In the genomic region with DNA sequence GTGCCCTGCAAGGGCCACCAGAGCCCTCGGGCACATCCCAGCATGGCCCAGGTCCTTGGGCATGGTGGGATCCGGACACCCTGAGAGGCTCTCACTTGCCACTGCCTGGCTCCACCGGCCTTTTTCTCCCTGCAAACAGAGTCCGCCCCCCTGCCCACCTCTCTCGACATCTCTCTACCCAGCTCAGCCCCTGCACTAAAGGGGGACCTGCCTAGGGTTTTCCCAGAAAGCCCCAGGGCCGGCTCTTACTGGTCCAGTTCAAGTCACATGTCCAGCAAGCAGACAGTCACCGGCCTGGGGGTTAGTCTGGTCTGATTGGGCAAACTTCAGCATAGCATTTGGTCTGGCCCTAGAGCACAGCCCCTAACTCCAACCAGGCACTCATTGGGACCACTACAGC, we compare ENCODE assay signal across 26 cellular contexts.
"Had no signal": no experiment of that assay in that cellular context is flagged by ENCODE, and none has a peak within 500 bp of the region (broad histone marks: within the 10 kb centered on the region; RNA-seq: fewer than 3 reads in every experiment).

No MANE protein-coding gene starts in this region.

- H3K4me3 Mint-ChIP-seq: activated CD4-positive, alpha-beta memory T cell treated with anti-CD3 and anti-CD28 coated beads, Interleukin-2, amount 10 ng/mL, durations not matched to agents 7 days and 5 days; activated CD4-positive, alpha-beta T cell treated with anti-CD3 and anti-CD28 coated beads for 36 hours; activated CD4-positive, alpha-beta T cell treated with anti-CD3 and anti-CD28 coated beads, Interleukin-2, amount 10 ng/mL, durations not matched to agents 24 days and 14 days; activated naive CD8-positive, alpha-beta T cell; activated T-cell treated with anti-CD3 and anti-CD28 coated beads, Interleukin-2, amount 50 U/mL, for 24 hours; activated T-cell treated with anti-CD3 and anti-CD28 coated beads, Interleukin-2, amount 50 U/mL, for 72 hours; central memory CD8-positive, alpha-beta T cell; dendritic cell treated with granulocyte-macrophage colony-stimulating factor and Interleukin-4, amounts not matched to agents 40 ng/mL and 50 ng/mL, for 4 days; endodermal cell had no signal

- H3K27me3 ChIP-seq: brain microvascular endothelial cell, dorsolateral prefrontal cortex had no signal

- H3K27me3 Mint-ChIP-seq: activated CD4-positive, alpha-beta memory T cell treated with anti-CD3 and anti-CD28 coated beads, Interleukin-2, amount 10 ng/mL, durations not matched to agents 7 days and 5 days; activated CD4-positive, alpha-beta T cell treated with anti-CD3 and anti-CD28 coated beads for 36 hours; activated CD4-positive, alpha-beta T cell treated with anti-CD3 and anti-CD28 coated beads, Interleukin-2, amount 10 ng/mL, durations not matched to agents 24 days and 14 days; activated naive CD8-positive, alpha-beta T cell; activated T-cell treated with anti-CD3 and anti-CD28 coated beads, Interleukin-2, amount 50 U/mL, for 24 hours; central memory CD8-positive, alpha-beta T cell; dendritic cell treated with granulocyte-macrophage colony-stimulating factor and Interleukin-4, amounts not matched to agents 40 ng/mL and 50 ng/mL, for 4 days had no signal

- H3K9me3 Mint-ChIP-seq: activated CD4-positive, alpha-beta memory T cell treated with anti-CD3 and anti-CD28 coated beads, Interleukin-2, amount 10 ng/mL, durations not matched to agents 7 days and 5 days; activated CD4-positive, alpha-beta T cell treated with anti-CD3 and anti-CD28 coated beads, Interleukin-2, amount 10 ng/mL, durations not matched to agents 24 days and 14 days; activated T-cell treated with anti-CD3 and anti-CD28 coated beads, Interleukin-2, amount 50 U/mL, for 24 hours; activated T-cell treated with anti-CD3 and anti-CD28 coated beads, Interleukin-2, amount 50 U/mL, for 72 hours; central memory CD8-positive, alpha-beta T cell; dendritic cell treated with granulocyte-macrophage colony-stimulating factor and Interleukin-4, amounts not matched to agents 40 ng/mL and 50 ng/mL, for 4 days; endodermal cell had no signal

- DNase-seq: activated CD4-positive, alpha-beta memory T cell treated with anti-CD3 and anti-CD28 coated beads, Interleukin-2, amount 10 ng/mL, durations not matched to agents 7 days and 5 days; activated CD4-positive, alpha-beta T cell treated with anti-CD3 and anti-CD28 coated beads for 36 hours; activated CD4-positive, alpha-beta T cell treated with anti-CD3 and anti-CD28 coated beads, Interleukin-2, amount 10 ng/mL, durations not matched to agents 24 days and 14 days; activated CD4-positive, alpha-beta T cell treated with anti-CD3 and anti-CD28 coated beads, Interleukin-2, amount 50 U/mL, for 4 hours; activated CD4-positive, CD25-positive, alpha-beta regulatory T cell; activated CD4-positive, CD25-positive, alpha-beta regulatory T cell treated with anti-CD3 and anti-CD28 coated beads, Interleukin-2, amount 50 U/mL, for 72 hours; activated CD8-positive, alpha-beta memory T cell treated with anti-CD3 and anti-CD28 coated beads, Interleukin-2, amount 50 U/mL, for 48 hours; activated gamma-delta T cell treated with Interleukin-2 at 50 U/mL for 16 hours; activated naive CD4-positive, alpha-beta T cell treated with anti-CD3 and anti-CD28 coated beads, Interleukin-2, amount 50 U/mL, for 16 hours; activated naive CD4-positive, alpha-beta T cell treated with Interleukin-2 at 50 U/mL for 16 hours; activated T-cell treated with anti-CD3 and anti-CD28 coated beads for 4 hours; activated T-cell treated with anti-CD3 and anti-CD28 coated beads, Interleukin-2, amount 50 U/mL, for 24 hours; activated T-cell treated with anti-CD3 and anti-CD28 coated beads, Interleukin-2, amount 50 U/mL, for 72 hours; amniotic stem cell; anterior cingulate cortex; brain microvascular endothelial cell; dorsolateral prefrontal cortex; effector memory CD4-positive, alpha-beta T cell; foreskin fibroblast; T-helper 2 cell had no signal

- ATAC-seq: activated CD4-positive, alpha-beta T cell treated with anti-CD3 and anti-CD28 coated beads for 36 hours; activated T-cell treated with anti-CD3 and anti-CD28 coated beads, Interleukin-2, amount 50 U/mL, for 72 hours; esophagus mucosa had no signal

- H3K4me1 Mint-ChIP-seq: activated CD4-positive, alpha-beta memory T cell treated with anti-CD3 and anti-CD28 coated beads, Interleukin-2, amount 10 ng/mL, durations not matched to agents 7 days and 5 days; activated CD4-positive, alpha-beta T cell treated with anti-CD3 and anti-CD28 coated beads for 36 hours; activated CD4-positive, alpha-beta T cell treated with anti-CD3 and anti-CD28 coated beads, Interleukin-2, amount 10 ng/mL, durations not matched to agents 24 days and 14 days; central memory CD8-positive, alpha-beta T cell; endodermal cell had no signal

- H3K4me3 ChIP-seq: coronary artery, dorsolateral prefrontal cortex had no signal

- H3K27ac Mint-ChIP-seq: activated CD4-positive, alpha-beta memory T cell treated with anti-CD3 and anti-CD28 coated beads, Interleukin-2, amount 10 ng/mL, durations not matched to agents 7 days and 5 days; activated CD4-positive, alpha-beta T cell treated with anti-CD3 and anti-CD28 coated beads for 36 hours; activated CD4-positive, alpha-beta T cell treated with anti-CD3 and anti-CD28 coated beads, Interleukin-2, amount 10 ng/mL, durations not matched to agents 24 days and 14 days; activated naive CD8-positive, alpha-beta T cell; activated T-cell treated with anti-CD3 and anti-CD28 coated beads, Interleukin-2, amount 50 U/mL, for 72 hours; dendritic cell treated with granulocyte-macrophage colony-stimulating factor and Interleukin-4, amounts not matched to agents 40 ng/mL and 50 ng/mL, for 4 days; endodermal cell had no signal

- H3K27ac ChIP-seq: brain microvascular endothelial cell, coronary artery, dorsolateral prefrontal cortex had no signal
